In genomic region chr9:4798281-4798680, GRCh38 we compare ENCODE assay signal across 1 cellular context.
TF ChIP-seq lines count a peak whose summit lies in the region.

No MANE protein-coding gene starts in this region.

TF ChIP-seq in GM23338, 12 proteins besides CTCF, POLR2A, EP300 and RAD21 (continued from another document):
- no peak for TF ChIP-seq ETS1 (IDR thresholded peaks at IDR 0.05)
- no peak for TF ChIP-seq NANOG (IDR thresholded peaks at IDR 0.05; ENCODE audit: borderline replicate concordance)
- no peak for TF ChIP-seq EZH2 (IDR thresholded peaks at IDR 0.05; ENCODE audit: low read depth, unreplicated experiment)
- TF ChIP-seq JUNB (IDR thresholded peaks at IDR 0.05; ENCODE audit: unreplicated experiment), result no peak
- TF ChIP-seq CREB1 (CRISPR knock-in tag; IDR thresholded peaks at IDR 0.05; ENCODE audit: low read depth), result no peak
- TF ChIP-seq EZH2phosphoT487 (IDR thresholded peaks at IDR 0.05; ENCODE audit: unreplicated experiment), result no peak
- TF ChIP-seq REST (IDR thresholded peaks at IDR 0.05; ENCODE audit: unreplicated experiment), result no peak
- TF ChIP-seq STAT1 (IDR thresholded peaks at IDR 0.05; ENCODE audit: unreplicated experiment), result no peak
- TF ChIP-seq ZNF114 (CRISPR knock-in tag; IDR thresholded peaks at IDR 0.05), result no peak
